ENCODE assay signal across 18 cellular contexts in genomic region chr6:74646461-74646860, GRCh38.
A peak's percentile ranks its signal among the peaks of the same experiment; 100 is the strongest.
DNase-seq lines count a peak whose midpoint lies in the region; TF ChIP-seq lines count a peak whose summit lies in the region.
"Had no signal": no experiment of that assay in that cellular context is flagged by ENCODE, and none has a peak within 500 bp of the region (broad histone marks: within the 10 kb centered on the region; RNA-seq: fewer than 3 reads in every experiment).

No MANE protein-coding gene starts in this region.

- no peaks in the 10 kb centered on the region for H3K27me3 ChIP-seq in SJCRH30
- no peaks in the 10 kb centered on the region for H3K27me3 ChIP-seq in spleen (replicated peaks in 1 of 7)
- H3K27me3 ChIP-seq in esophagus squamous epithelium = no peaks in the 10 kb centered on the region
- H3K27me3 ChIP-seq: BE2C had no signal

- TF ChIP-seq CTCF in spleen (IDR thresholded peaks at IDR 0.05 in 8 of 11, conservative IDR thresholded peaks at IDR 0.05 in 3 of 11) (no peak), esophagus squamous epithelium (IDR thresholded peaks at IDR 0.05) (no peak)

- no peak for TF ChIP-seq POLR2A in spleen (IDR thresholded peaks at IDR 0.05)
- no peak for TF ChIP-seq POLR2A in esophagus squamous epithelium (IDR thresholded peaks at IDR 0.05)

- WGBS in spleen, 5 donors = 83 to 100% (median 100%) methylated on average over 1 of the region's 1 CpG
- no CpG with 5 or more reads among the region's 1 CpG for WGBS in esophagus squamous epithelium, 2 donors

- intact Hi-C loops in spleen (cut with DNase I; ENCODE audit: low total_unique reads) (no loop called here), esophagus squamous epithelium (cut with DNase I) (no loop called here)

- H3K4me1 ChIP-seq in SJCRH30 = no peaks in the 10 kb centered on the region
- no peaks in the 10 kb centered on the region for H3K4me1 ChIP-seq in spleen
- no peaks in the 10 kb centered on the region for H3K4me1 ChIP-seq in esophagus squamous epithelium
- H3K4me1 ChIP-seq: BE2C, HAP-1 had no signal

- H3K36me3 ChIP-seq in SJCRH30 (no peaks in the 10 kb centered on the region), spleen (no peaks in the 10 kb centered on the region), esophagus squamous epithelium (no peaks in the 10 kb centered on the region)
- H3K36me3 ChIP-seq: BE2C, HAP-1 had no signal

- H3K27ac ChIP-seq in SJCRH30 = no peak overlapping the region
- no peak overlapping the region for H3K27ac ChIP-seq in spleen
- no peak overlapping the region for H3K27ac ChIP-seq in esophagus squamous epithelium

- peak; percentile 51 to 59 for DNase-seq in SJCRH30
- DNase-seq in myocyte (ENCODE audit: low read depth) = peak; percentile 61
- DNase-seq in spleen = peak; percentile 36
- DNase-seq in cerebellum (ENCODE audit: low spot score) = no peak
- no peak for DNase-seq in esophagus squamous epithelium (lab: John Stamatoyannopoulos, UW)
- DNase-seq in activated T-cell treated with anti-CD3 and anti-CD28 coated beads for 4 hours = no peak
- DNase-seq: ACHN; BE2C; C1 segment of cervical spinal cord; CD4-positive, CD25-positive, alpha-beta regulatory T cell; CD8-positive, alpha-beta memory T cell; COR-L47; DMS 273 treated with DMSO at 0.1 percent for 48 hours; DMS53; DND-41; EL had no signal

- H3K9me3 ChIP-seq in SJCRH30 (replicated peaks) = no peaks in the 10 kb centered on the region
- H3K9me3 ChIP-seq in spleen = peaks cover 0 to 28% (median 3%) of the 10 kb centered on the region in 8 donors
- no peaks in the 10 kb centered on the region for H3K9me3 ChIP-seq in esophagus squamous epithelium
- H3K9me3 ChIP-seq: BE2C, HAP-1 had no signal

- H3K4me3 ChIP-seq in SJCRH30 (no peak overlapping the region), spleen (no peak overlapping the region), esophagus squamous epithelium (no peak overlapping the region)
- H3K4me3 ChIP-seq: GM12878, HAP-1 had no signal

Comparison
In these comparisons a context has a peak if more than half of its experiments do, and no peak if none do; other contexts are left out.
1. DNase-seq: peak in SJCRH30 (2 of 2), myocyte (single experiment) and spleen (single experiment); none in cerebellum (single experiment), esophagus squamous epithelium (single experiment) and activated T-cell treated with anti-CD3 and anti-CD28 coated beads for 4 hours (single experiment).